In genomic region chr20:23165307-23165750, GRCh38 we compare ENCODE assay signal across 1 cellular context.
TF ChIP-seq lines count a peak whose summit lies in the region.

No MANE protein-coding gene starts in this region.

TF ChIP-seq in A549, 52 proteins besides CTCF, POLR2A, EP300 and RAD21 (continued from another document):
- no peak for TF ChIP-seq HMGXB4 (CRISPR knock-in tag; IDR thresholded peaks at IDR 0.05; ENCODE audit: borderline replicate concordance)
- no peak for TF ChIP-seq HEYL (CRISPR knock-in tag; IDR thresholded peaks at IDR 0.05)
- TF ChIP-seq USF2 (IDR thresholded peaks at IDR 0.05): no peak
